1 cellular context compared by ENCODE assay signal in the genomic region with DNA sequence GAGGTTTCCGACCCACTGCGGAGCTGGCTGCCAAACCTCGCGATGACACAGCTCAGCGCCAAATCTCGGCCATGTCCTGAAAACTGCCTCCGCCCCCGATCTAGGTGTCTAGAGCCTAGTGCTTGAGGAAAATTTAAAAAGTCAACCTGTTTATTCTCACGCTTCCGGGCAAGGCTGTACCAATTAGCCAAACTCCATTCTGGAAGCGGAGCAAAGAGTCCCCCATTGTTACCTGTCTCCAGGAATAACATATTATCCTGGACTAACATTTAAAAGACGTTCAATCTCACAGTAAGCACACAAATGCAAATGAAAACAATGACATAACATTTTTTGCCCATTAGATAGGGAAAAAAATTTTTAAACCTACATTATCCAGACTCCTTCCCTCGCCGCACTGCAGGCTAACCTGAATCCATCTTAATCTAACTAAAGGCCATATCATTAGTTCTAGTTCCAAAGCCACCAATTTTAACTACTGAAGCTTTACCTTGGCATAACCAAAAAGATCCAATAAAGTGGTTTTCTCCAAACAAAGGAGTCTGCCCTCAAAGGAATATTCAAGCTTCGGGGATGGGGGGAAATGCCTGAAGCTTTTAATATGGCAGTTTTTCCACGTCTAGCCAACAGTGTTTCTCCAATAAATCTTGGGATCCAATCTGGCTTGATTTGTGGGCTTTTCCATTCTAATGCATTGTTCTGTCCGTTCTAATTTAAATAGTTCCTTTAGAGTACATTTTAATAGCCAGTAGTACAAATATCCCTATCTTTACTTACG.
TF ChIP-seq lines count a peak whose summit lies in the region.

No MANE protein-coding gene starts in this region.

TF ChIP-seq in K562, 482 proteins besides CTCF, POLR2A, EP300 and RAD21 (continued from another document and continues in another):
- TF ChIP-seq, protein P1, sequence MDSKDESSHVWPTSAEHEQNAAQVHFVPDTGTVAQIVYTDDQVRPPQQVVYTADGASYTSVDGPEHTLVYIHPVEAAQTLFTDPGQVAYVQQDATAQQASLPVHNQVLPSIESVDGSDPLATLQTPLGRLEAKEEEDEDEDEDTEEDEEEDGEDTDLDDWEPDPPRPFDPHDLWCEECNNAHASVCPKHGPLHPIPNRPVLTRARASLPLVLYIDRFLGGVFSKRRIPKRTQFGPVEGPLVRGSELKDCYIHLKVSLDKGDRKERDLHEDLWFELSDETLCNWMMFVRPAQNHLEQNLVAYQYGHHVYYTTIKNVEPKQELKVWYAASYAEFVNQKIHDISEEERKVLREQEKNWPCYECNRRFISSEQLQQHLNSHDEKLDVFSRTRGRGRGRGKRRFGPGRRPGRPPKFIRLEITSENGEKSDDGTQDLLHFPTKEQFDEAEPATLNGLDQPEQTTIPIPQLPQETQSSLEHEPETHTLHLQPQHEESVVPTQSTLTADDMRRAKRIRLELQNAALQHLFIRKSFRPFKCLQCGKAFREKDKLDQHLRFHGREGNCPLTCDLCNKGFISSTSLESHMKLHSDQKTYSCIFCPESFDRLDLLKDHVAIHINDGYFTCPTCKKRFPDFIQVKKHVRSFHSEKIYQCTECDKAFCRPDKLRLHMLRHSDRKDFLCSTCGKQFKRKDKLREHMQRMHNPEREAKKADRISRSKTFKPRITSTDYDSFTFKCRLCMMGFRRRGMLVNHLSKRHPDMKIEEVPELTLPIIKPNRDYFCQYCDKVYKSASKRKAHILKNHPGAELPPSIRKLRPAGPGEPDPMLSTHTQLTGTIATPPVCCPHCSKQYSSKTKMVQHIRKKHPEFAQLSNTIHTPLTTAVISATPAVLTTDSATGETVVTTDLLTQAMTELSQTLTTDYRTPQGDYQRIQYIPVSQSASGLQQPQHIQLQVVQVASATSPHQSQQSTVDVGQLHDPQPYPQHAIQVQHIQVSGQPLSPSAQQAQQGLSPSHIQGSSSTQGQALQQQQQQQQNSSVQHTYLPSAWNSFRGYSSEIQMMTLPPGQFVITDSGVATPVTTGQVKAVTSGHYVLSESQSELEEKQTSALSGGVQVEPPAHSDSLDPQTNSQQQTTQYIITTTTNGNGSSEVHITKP (IDR thresholded peaks at IDR 0.05; ENCODE audit: partially characterized antibody), result peak; percentile 78
- TF ChIP-seq ILK (tag; IDR thresholded peaks at IDR 0.05; ENCODE audit: borderline replicate concordance, low read depth) (no peak), ZNF184 (CRISPR knock-in tag; IDR thresholded peaks at IDR 0.05) (no peak), SAFB (IDR thresholded peaks at IDR 0.05; ENCODE audit: borderline replicate concordance, low read depth, low read length) (no peak), ARID1B (IDR thresholded peaks at IDR 0.05) (peak; percentile 25; the same call in 1 of the 2 replicates), NEUROD1 (IDR thresholded peaks at IDR 0.05; ENCODE audit: borderline replicate concordance, low read depth, low read length, partially characterized antibody) (no peak), TSC22D4 (tag; IDR thresholded peaks at IDR 0.05) (no peak), ZNF707 (CRISPR knock-in tag; conservative IDR thresholded peaks at IDR 0.05) (no peak), ETS1 (conservative IDR thresholded peaks at IDR 0.05; ENCODE audit: control insufficient read depth, low read depth, low read length) (no peak), MLX (CRISPR knock-in tag; conservative IDR thresholded peaks at IDR 0.05) (no peak), FOXJ3 (CRISPR knock-in tag; IDR thresholded peaks at IDR 0.05) (no peak), CBFA2T3 (IDR thresholded peaks at IDR 0.05) (no peak), XRCC5 (IDR thresholded peaks at IDR 0.05; ENCODE audit: low read depth, low read length) (0 out of 2 replicates have a peak, but pooled peaks have one; percentile 13), HMG20B (CRISPR knock-in tag; IDR thresholded peaks at IDR 0.05) (no peak), ZNF696 (CRISPR knock-in tag; conservative IDR thresholded peaks at IDR 0.05) (no peak), KDM1A (IDR thresholded peaks at IDR 0.05) (no peak), TBP (optimal IDR thresholded peaks at IDR 0.05; ENCODE audit: low read depth, low read length) (peak; percentile 37), BCL6 (CRISPR knock-in tag; IDR thresholded peaks at IDR 0.05) (no peak), STAT5B (CRISPR knock-in tag; IDR thresholded peaks at IDR 0.05) (no peak), NFIX (CRISPR knock-in tag; IDR thresholded peaks at IDR 0.05; ENCODE audit: low read depth) (no peak), EP400 (IDR thresholded peaks at IDR 0.05) (no peak; the same call in 1 of the 2 replicates), TAF7 (tag; IDR thresholded peaks at IDR 0.05) (no peak), NKRF (IDR thresholded peaks at IDR 0.05; ENCODE audit: borderline replicate concordance) (no peak), SIN3A (IDR thresholded peaks at IDR 0.05; ENCODE audit: borderline replicate concordance in 2 of 2, control insufficient read depth in 1 of 2, low read depth in 2 of 2, low read length in 2 of 2) (no peak), ZNF324 (CRISPR knock-in tag; IDR thresholded peaks at IDR 0.05) (no peak), JUND (IDR thresholded peaks at IDR 0.05; ENCODE audit: borderline replicate concordance, low read depth, low read length) (no peak), JUND (tag; IDR thresholded peaks at IDR 0.05; ENCODE audit: borderline replicate concordance, low read depth, low read length) (no peak), ARNT (IDR thresholded peaks at IDR 0.05) (0 out of 4 replicates have a peak, but pooled peaks of 1 of the 2 experiments have one; percentile 53), CBX3 (IDR thresholded peaks at IDR 0.05; ENCODE audit: borderline replicate concordance in 1 of 2, low read length in 2 of 2) (peak in 1 of 2 experiments; percentile 46; a peak in 1 of 3 replicates), MCM3 (IDR thresholded peaks at IDR 0.05) (no peak), IRF9 (tag; IDR thresholded peaks at IDR 0.05) (no peak), THAP12 (CRISPR knock-in tag; IDR thresholded peaks at IDR 0.05) (no peak), MCM2 (IDR thresholded peaks at IDR 0.05; ENCODE audit: low read depth) (no peak), U2AF2 (optimal IDR thresholded peaks at IDR 0.05; ENCODE audit: low read depth, low read length) (no peak), RUNX1 (IDR thresholded peaks at IDR 0.05; ENCODE audit: low read depth) (no peak), ZNF354B (CRISPR knock-in tag; IDR thresholded peaks at IDR 0.05) (no peak), SMARCA4 (IDR thresholded peaks at IDR 0.05) (peak; percentile 19; the same call in 1 of the 2 replicates), ZFP36 (IDR thresholded peaks at IDR 0.05; ENCODE audit: low read depth, low read length, partially characterized antibody) (no peak), ZNF75A (CRISPR knock-in tag; IDR thresholded peaks at IDR 0.05) (no peak), ZNF165 (CRISPR knock-in tag; IDR thresholded peaks at IDR 0.05; ENCODE audit: borderline replicate concordance) (no peak), ZNF133 (CRISPR knock-in tag; IDR thresholded peaks at IDR 0.05) (no peak), ZNF174 (CRISPR knock-in tag; IDR thresholded peaks at IDR 0.05) (no peak), GMEB1 (CRISPR knock-in tag; IDR thresholded peaks at IDR 0.05) (no peak)
- TF ChIP-seq, protein P2, sequence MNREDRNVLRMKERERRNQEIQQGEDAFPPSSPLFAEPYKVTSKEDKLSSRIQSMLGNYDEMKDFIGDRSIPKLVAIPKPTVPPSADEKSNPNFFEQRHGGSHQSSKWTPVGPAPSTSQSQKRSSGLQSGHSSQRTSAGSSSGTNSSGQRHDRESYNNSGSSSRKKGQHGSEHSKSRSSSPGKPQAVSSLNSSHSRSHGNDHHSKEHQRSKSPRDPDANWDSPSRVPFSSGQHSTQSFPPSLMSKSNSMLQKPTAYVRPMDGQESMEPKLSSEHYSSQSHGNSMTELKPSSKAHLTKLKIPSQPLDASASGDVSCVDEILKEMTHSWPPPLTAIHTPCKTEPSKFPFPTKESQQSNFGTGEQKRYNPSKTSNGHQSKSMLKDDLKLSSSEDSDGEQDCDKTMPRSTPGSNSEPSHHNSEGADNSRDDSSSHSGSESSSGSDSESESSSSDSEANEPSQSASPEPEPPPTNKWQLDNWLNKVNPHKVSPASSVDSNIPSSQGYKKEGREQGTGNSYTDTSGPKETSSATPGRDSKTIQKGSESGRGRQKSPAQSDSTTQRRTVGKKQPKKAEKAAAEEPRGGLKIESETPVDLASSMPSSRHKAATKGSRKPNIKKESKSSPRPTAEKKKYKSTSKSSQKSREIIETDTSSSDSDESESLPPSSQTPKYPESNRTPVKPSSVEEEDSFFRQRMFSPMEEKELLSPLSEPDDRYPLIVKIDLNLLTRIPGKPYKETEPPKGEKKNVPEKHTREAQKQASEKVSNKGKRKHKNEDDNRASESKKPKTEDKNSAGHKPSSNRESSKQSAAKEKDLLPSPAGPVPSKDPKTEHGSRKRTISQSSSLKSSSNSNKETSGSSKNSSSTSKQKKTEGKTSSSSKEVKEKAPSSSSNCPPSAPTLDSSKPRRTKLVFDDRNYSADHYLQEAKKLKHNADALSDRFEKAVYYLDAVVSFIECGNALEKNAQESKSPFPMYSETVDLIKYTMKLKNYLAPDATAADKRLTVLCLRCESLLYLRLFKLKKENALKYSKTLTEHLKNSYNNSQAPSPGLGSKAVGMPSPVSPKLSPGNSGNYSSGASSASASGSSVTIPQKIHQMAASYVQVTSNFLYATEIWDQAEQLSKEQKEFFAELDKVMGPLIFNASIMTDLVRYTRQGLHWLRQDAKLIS (CRISPR knock-in tag; IDR thresholded peaks at IDR 0.05), result no peak
- TF ChIP-seq, protein P3, sequence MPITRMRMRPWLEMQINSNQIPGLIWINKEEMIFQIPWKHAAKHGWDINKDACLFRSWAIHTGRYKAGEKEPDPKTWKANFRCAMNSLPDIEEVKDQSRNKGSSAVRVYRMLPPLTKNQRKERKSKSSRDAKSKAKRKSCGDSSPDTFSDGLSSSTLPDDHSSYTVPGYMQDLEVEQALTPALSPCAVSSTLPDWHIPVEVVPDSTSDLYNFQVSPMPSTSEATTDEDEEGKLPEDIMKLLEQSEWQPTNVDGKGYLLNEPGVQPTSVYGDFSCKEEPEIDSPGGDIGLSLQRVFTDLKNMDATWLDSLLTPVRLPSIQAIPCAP (CRISPR knock-in tag; IDR thresholded peaks at IDR 0.05; ENCODE audit: borderline replicate concordance), result no peak
